10 cellular contexts compared by ENCODE assay signal in the genomic region with DNA sequence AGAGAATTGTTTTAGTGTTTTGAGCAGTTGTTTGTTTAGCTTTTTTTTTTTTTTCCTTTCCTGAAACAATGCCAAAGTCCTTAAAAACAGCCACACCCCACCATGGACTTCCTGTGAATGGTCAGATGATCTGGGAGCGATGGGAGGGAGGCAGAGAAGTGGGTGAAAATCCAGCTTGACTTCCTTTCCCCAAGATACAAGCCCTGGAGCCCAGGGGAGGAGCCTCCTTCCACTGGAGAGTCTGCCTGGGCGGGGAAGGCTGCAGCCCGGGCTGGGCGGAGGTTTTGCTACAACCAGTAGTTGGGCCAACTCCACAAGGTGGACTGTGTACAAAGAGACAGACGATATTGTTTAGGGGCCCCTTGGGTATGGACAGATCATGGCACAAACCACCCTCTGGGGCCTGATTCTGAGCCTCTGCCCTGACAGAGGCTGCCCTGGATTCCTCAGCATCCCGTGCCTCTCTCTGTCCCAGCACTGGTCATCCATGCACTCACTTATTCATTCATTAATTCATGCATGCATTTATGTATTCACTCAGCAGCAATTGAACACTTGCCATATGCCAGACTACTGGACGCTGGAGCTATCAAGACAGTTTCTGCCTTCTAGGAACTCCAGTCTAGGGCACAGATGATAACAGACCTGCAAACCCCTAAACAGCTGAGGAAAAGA. TPM values are rescaled to one million over a fixed set of nuclear protein-coding genes. Genes with fewer than 3 reads are reported as not detected.
DNase-seq lines count a peak whose midpoint lies in the region; ATAC-seq, FAIRE-seq and TF ChIP-seq lines count a peak whose summit lies in the region.
"Had no signal": no experiment of that assay in that cellular context is flagged by ENCODE, and none has a peak within 500 bp of the region (broad histone marks: within the 10 kb centered on the region; RNA-seq: fewer than 3 reads in every experiment).

No MANE protein-coding gene starts in this region.

- H3K27me3 Mint-ChIP-seq in activated naive CD8-positive, alpha-beta T cell treated with anti-CD3 and anti-CD28 coated beads for 36 hours: no peaks in the 10 kb centered on the region

- H3K36me3 Mint-ChIP-seq in activated naive CD8-positive, alpha-beta T cell treated with anti-CD3 and anti-CD28 coated beads for 36 hours: no peaks in the 10 kb centered on the region

- H3K36me3 ChIP-seq in SJSA1: peaks cover 3% of the 10 kb centered on the region; the same call in 1 of the 2 replicates
- peaks cover 0 to 6% of the 10 kb centered on the region in 2 donors for H3K36me3 ChIP-seq in gastroesophageal sphincter

- H3K4me1 ChIP-seq in SJSA1 (replicated peaks) (no peaks in the 10 kb centered on the region; the same call in none of the 2 replicates), gastroesophageal sphincter (peaks cover 10 to 70% (median 31%) of the 10 kb centered on the region in 3 donors)

- DNase-seq in H54 (ENCODE audit: insufficient read length, low spot score) (peak; percentile 51), SJSA1 (ENCODE audit: low read depth in 1 of 2, low spot score in 2 of 2) (peak; percentile 33 to 54), skeletal muscle cell (ENCODE audit: low read depth) (peak; percentile 23), HK-2 (ENCODE audit: unreplicated experiment) (no peak), RPMI8226 (no peak)
- DNase-seq in activated naive CD8-positive, alpha-beta T cell treated with anti-CD3 and anti-CD28 coated beads for 36 hours: no peak
- DNase-seq: NCI-H524 treated with DMSO at 0.1 percent for 48 hours had no signal

- TF ChIP-seq POLR2A in H54 (IDR thresholded peaks at IDR 0.05; ENCODE audit: low read depth, low read length): no peak
- TF ChIP-seq POLR2A in gastroesophageal sphincter (IDR thresholded peaks at IDR 0.05): no peak

- FAIRE-seq in H54 (lab: Jason Lieb, UNC): peak; percentile 62

- WGBS in gastroesophageal sphincter (ENCODE audit: low coverage in 1 of 2), 2 donors: 17 to 50% methylated on average over 2 of the region's 7 CpGs

- no peak overlapping the region for H3K4me3 ChIP-seq in SJSA1
- no peak overlapping the region for H3K4me3 ChIP-seq in gastroesophageal sphincter
- H3K4me3 ChIP-seq in skeletal muscle cell (ENCODE audit: low read depth, low read length): no peak overlapping the region

- ATAC-seq in gastroesophageal sphincter: peak; percentile 69
- no peak for ATAC-seq in GM19328 (IDR thresholded peaks at IDR 0.05; ENCODE audit: unreplicated experiment)

- H3K27me3 ChIP-seq in SJSA1 (replicated peaks): no peaks in the 10 kb centered on the region
- no peaks in the 10 kb centered on the region for H3K27me3 ChIP-seq in gastroesophageal sphincter

- H3K4me3 Mint-ChIP-seq in activated naive CD8-positive, alpha-beta T cell treated with anti-CD3 and anti-CD28 coated beads for 36 hours: no peak overlapping the region
- H3K4me3 Mint-ChIP-seq: activated naive CD8-positive, alpha-beta T cell had no signal

- H3K27ac Mint-ChIP-seq in activated naive CD8-positive, alpha-beta T cell treated with anti-CD3 and anti-CD28 coated beads for 36 hours: no peak overlapping the region
- H3K27ac Mint-ChIP-seq: activated naive CD8-positive, alpha-beta T cell had no signal

- TF ChIP-seq EP300 in gastroesophageal sphincter (IDR thresholded peaks at IDR 0.05): no peak

- H3K27ac ChIP-seq in SJSA1 (no peak overlapping the region), gastroesophageal sphincter (peak overlapping the region in 3 of 4 donors; percentile 45 to 56 (median 52))

- H3K9me3 Mint-ChIP-seq in activated naive CD8-positive, alpha-beta T cell treated with anti-CD3 and anti-CD28 coated beads for 36 hours: no peaks in the 10 kb centered on the region

- no peak for TF ChIP-seq CTCF in gastroesophageal sphincter (IDR thresholded peaks at IDR 0.05)

- H3K9me3 ChIP-seq in SJSA1 (replicated peaks): no peaks in the 10 kb centered on the region
- H3K9me3 ChIP-seq in gastroesophageal sphincter: no peaks in the 10 kb centered on the region

- H3K4me1 Mint-ChIP-seq in activated naive CD8-positive, alpha-beta T cell treated with anti-CD3 and anti-CD28 coated beads for 36 hours: no peaks in the 10 kb centered on the region

RNA-seq across cellular contexts. Expression of a gene that starts 29.8 kb away (rescaled TPM):
- 55.3 and 59.7 TPM in 2 replicates for total RNA-seq in SJSA1 (2014; rRNA removed; shearing (Covaris generic))
- total RNA-seq in gastroesophageal sphincter: 100 to 1,000 TPM in 2 of 4 donors, 10 to 100 TPM in 2; 74.2 to 200 (median 133) TPM
- 100 to 1,000 TPM; 113 to 126 TPM for total RNA-seq in activated naive CD8-positive, alpha-beta T cell treated with anti-CD3 and anti-CD28 coated beads for 36 hours

Comparison
In these comparisons a context has a peak if more than half of its experiments do, and no peak if none do; other contexts are left out.
1. DNase-seq: peak in H54 (single experiment), SJSA1 (2 of 2) and skeletal muscle cell (single experiment); none in HK-2 (single experiment), RPMI8226 (single experiment) and activated naive CD8-positive, alpha-beta T cell treated with anti-CD3 and anti-CD28 coated beads for 36 hours (single experiment).